Comparison of ENCODE assay signal across 24 cellular contexts in the genomic region with DNA sequence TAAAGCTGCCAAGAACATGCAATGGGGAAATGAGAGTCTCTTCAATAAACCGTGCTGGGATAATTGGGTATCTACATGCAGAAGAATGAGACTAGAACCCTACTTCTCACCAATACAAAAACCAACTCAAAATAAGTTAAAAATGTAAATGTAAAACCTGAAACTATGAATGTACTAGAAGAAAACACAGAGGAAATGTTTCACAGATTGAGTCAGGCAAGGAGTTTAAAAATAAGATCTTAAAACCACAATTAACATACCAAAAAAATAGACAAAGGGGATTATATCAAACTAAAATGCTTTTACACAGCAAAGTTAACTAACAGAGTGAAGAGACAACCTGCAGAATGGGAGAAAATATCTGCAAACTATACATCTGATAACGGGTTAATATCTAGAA.
"Had no signal": no experiment of that assay in that cellular context is flagged by ENCODE, and none has a peak within 500 bp of the region (broad histone marks: within the 10 kb centered on the region; RNA-seq: fewer than 3 reads in every experiment).

No MANE protein-coding gene starts in this region.

- DNase-seq: Kasumi-1, NCI-H1092, NCI-H1105 treated with DMSO at 0.1 percent for 48 hours, NCI-H1417 treated with DMSO at 0.1 percent for 48 hours, NCI-H146, NCI-H1694 treated with DMSO at 0.1 percent for 48 hours, NCI-H1930, NCI-H2081, NCI-H2107, NCI-H2227 treated with DMSO at 0.1 percent for 48 hours, NCI-H524, NCI-H526 treated with DMSO at 0.1 percent for 48 hours, NCI-H748 treated with DMSO at 0.1 percent for 48 hours, PC-3, SHP77, SK-N-SH, SW 1271, T-cell had no signal

- FAIRE-seq: HTR-8/SVneo, K562 had no signal

- H3K9ac ChIP-seq: KMS-11, SK-N-SH had no signal

- H3K27ac ChIP-seq: HL-60, KMS-11, RWPE1 had no signal

- ATAC-seq: K562, Panc1, PC-3, T-cell had no signal

- H3K4me2 ChIP-seq: KMS-11, SK-N-SH had no signal

- H3K4me3 ChIP-seq: K562 had no signal

- H3K9me3 ChIP-seq: SK-N-SH had no signal
